ENCODE assay signal across 8 cellular contexts in genomic region chr5:138466900-138467710, GRCh38. TPM values are rescaled to one million over a fixed set of nuclear protein-coding genes. Genes with fewer than 3 reads are reported as not detected.
A peak's percentile ranks its signal among the peaks of the same experiment; 100 is the strongest.
DNase-seq lines count a peak whose midpoint lies in the region; ATAC-seq and TF ChIP-seq lines count a peak whose summit lies in the region.

No MANE protein-coding gene starts in this region.

- H3K4me2 ChIP-seq in PC-3 (ENCODE audit: low read length), result no peak overlapping the region

- H3K9me3 ChIP-seq in mesodermal cell (ENCODE audit: control insufficient read depth, low read length) (no peaks in the 10 kb centered on the region), PC-3 (ENCODE audit: low read length) (no peaks in the 10 kb centered on the region)

- no peaks in the 10 kb centered on the region for H4K20me1 ChIP-seq in PC-3 (ENCODE audit: low read length)

- H3F3A ChIP-seq in PC-3 (ENCODE audit: low read length, unreplicated experiment), result no peaks in the 10 kb centered on the region

- POLR2A ChIA-PET in PC-3 (lab: Charles Lee; ENCODE audit: unreplicated experiment), result no interaction called here

- H3K4me1 ChIP-seq in mesodermal cell (ENCODE audit: control insufficient read depth, insufficient read depth, low read length, poor library complexity, severe bottlenecking) (peaks cover 13% of the 10 kb centered on the region), PC-3 (ENCODE audit: insufficient read depth, low read length) (peaks cover 5% of the 10 kb centered on the region)

- intact Hi-C loops in PC-3 (cut with micrococcal nuclease), result no loop called here

- H3K79me2 ChIP-seq in PC-3 (ENCODE audit: low read length), result no peaks in the 10 kb centered on the region

- H3K27ac ChIP-seq in caudate nucleus (ENCODE audit: low read depth, low read length) (peak overlapping the region; percentile 67), mesodermal cell (ENCODE audit: low read depth, low read length, severe bottlenecking) (no peak overlapping the region), PC-3 (ENCODE audit: low read length) (no peak overlapping the region)

- no peak for TF ChIP-seq CTCF in PC-3 (conservative IDR thresholded peaks at IDR 0.05; ENCODE audit: low read depth, low read length)

- H3K4me3 ChIP-seq in mesodermal cell (ENCODE audit: extremely low read depth, insufficient read depth, low read length, poor library complexity, severe bottlenecking), result peak overlapping the region; percentile 58
- H3K4me3 ChIP-seq in PC-3 (ENCODE audit: low read length), result no peak overlapping the region

- H2AFZ ChIP-seq in PC-3 (ENCODE audit: low read length), result no peak overlapping the region

- ATAC-seq in PC-3 (no peak), HG03520 (IDR thresholded peaks at IDR 0.05; ENCODE audit: unreplicated experiment) (no peak)

- CTCF ChIA-PET in PC-3 (lab: Charles Lee), result no interaction called here

- H3K9ac ChIP-seq in PC-3 (ENCODE audit: low read length), result no peak overlapping the region

- BruUV-seq in PC-3 (replicated peaks; lab: Mats Ljungman, UMichigan), result no TSS peak

- WGBS in mesodermal cell (ENCODE audit: insufficient coverage in 2 of 2), 2 experiments, result 95 to 96% methylated on average over 38 to 45 of the region's 45 CpGs

- peak; percentile 50 for DNase-seq in stimulated activated CD8-positive, alpha-beta memory T cell treated with anti-CD3 and anti-CD28 coated beads, Interleukin-12 subunit alpha, Interleukin-12 subunit beta, amount 100 ng/mL, for 1 hour (ENCODE audit: low read depth)
- DNase-seq in stimulated activated CD8-positive, alpha-beta memory T cell treated with anti-CD3 and anti-CD28 coated beads, Interleukin-4, amount 100 ng/mL, for 48 hours, result no peak
- peak in 6 of 61 donors; percentile 16 to 51 (median 36) for DNase-seq in caudate nucleus (lab: John Stamatoyannopoulos, UW)
- DNase-seq in SW 1271 (lab: John Stamatoyannopoulos, UW), result no peak
- DNase-seq in PC-3, result no peak
- no peak for DNase-seq in NOMO-1 (lab: John Stamatoyannopoulos, UW; ENCODE audit: unreplicated experiment in 2 of 2)

- H3K9me2 ChIP-seq in PC-3 (replicated peaks; ENCODE audit: low read length), result no peaks in the 10 kb centered on the region

- H3K27me3 ChIP-seq in PC-3 (ENCODE audit: low read length), result peaks cover 16% of the 10 kb centered on the region

- H3K36me3 ChIP-seq in mesodermal cell (ENCODE audit: control insufficient read depth, insufficient read depth, low read length) (peaks cover 23% of the 10 kb centered on the region), PC-3 (ENCODE audit: low read depth, low read length) (no peaks in the 10 kb centered on the region)

RNA-seq across cellular contexts. Expression of gene EGR1, which starts 1.8 kb away (rescaled TPM):
- 17.2 TPM for polyA plus RNA-seq in mesodermal cell (2013, experiment 1 of 2)
- 20.7 TPM for polyA plus RNA-seq in mesodermal cell (2013, experiment 2 of 2)
- total RNA-seq in PC-3 (2014; rRNA removed), result 1.5 and 1.9 TPM in 2 replicates

RNA-seq across cellular contexts. Expression of gene REEP2, which starts 28.2 kb away (rescaled TPM):
- 12.7 TPM for polyA plus RNA-seq in mesodermal cell (2013, experiment 1 of 2)
- polyA plus RNA-seq in mesodermal cell (2013, experiment 2 of 2), result 11.9 TPM
- total RNA-seq in PC-3 (2014; rRNA removed), result 2.4 and 2.5 TPM in 2 replicates
